In the genomic region with DNA sequence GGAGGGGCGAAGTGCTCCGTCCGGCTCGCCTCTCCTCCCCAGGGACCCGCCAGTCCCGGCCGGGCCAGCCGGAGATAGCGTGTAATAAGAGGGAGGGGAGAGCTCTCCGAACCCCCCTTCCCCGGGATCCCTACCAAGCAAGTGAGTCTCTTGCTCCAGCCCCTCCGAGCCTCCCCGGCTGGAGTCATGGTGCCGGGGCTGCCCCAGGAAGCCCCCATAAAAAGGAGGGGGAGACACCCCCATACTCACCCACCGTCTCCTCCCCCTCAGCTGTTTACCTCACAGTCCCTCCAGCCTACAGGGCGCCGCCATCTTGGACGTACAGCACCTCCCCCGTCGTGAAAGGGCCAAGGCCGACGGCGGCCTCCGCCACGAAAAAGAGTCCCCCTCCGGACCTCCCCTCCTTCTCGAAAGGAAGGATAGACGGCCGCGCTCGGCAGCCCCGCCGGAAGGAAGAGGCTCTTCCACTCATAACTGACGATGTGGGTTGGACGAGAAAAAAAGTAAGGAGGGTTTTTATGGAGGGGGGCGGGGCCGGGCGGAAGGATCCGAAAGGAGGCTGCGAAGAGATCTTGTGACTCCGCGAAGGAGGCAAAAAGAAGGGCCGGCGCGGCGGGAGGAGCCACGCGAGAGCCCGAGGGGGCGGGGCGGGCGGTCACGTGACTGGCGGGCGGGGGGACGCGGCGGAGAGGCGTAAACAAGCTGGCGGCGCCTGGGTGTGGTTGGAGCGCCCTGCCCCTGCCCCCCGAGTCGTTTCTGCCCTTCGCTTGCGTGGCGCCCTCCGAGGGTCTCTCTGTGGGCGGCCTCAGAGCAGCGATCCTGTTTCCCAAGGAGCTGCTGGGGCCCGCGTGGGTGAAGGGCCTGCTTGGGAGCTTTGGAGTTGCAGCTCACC, we compare ENCODE assay signal across 8 cellular contexts. TPM values are rescaled to one million over a fixed set of nuclear protein-coding genes. Genes with fewer than 3 reads are reported as not detected.
A peak's percentile ranks its signal among the peaks of the same experiment; 100 is the strongest.
DNase-seq lines count a peak whose midpoint lies in the region; ATAC-seq and TF ChIP-seq lines count a peak whose summit lies in the region.

A gene (minus strand): TSS at position 323 of the 892 bp plus-strand sequence. CDS start 15,744 bp downstream, outside the sequence.

- CTCF ChIA-PET in activated CD4-positive, alpha-beta memory T cell treated with anti-CD3 and anti-CD28 coated beads for 36 hours (lab: Charles Lee), result interaction anchor here (0.8 to 2.2 kb wide), 7 partner anchors 28 to 200 kb away, joined by 3 to 12 read pairs (median 4); no protein-coding TSS in a partner anchor

- H3K9me3 Mint-ChIP-seq in activated CD4-positive, alpha-beta memory T cell treated with anti-CD3 and anti-CD28 coated beads for 36 hours, result no peaks in the 10 kb centered on the region

- H3K4me1 Mint-ChIP-seq in activated CD4-positive, alpha-beta memory T cell treated with anti-CD3 and anti-CD28 coated beads for 36 hours (ENCODE audit: low read depth), result peaks cover 26% of the 10 kb centered on the region

- POLR2A ChIA-PET in activated CD4-positive, alpha-beta memory T cell treated with anti-CD3 and anti-CD28 coated beads for 36 hours (lab: Charles Lee), result interaction anchor here (0.5 to 1.1 kb wide), 5 partner anchors 86 to 1120 kb away, joined by 3 to 4 read pairs (median 3); a partner anchor contains a TSS

- H3K27me3 ChIP-seq in dorsolateral prefrontal cortex (no peaks in the 10 kb centered on the region), right lobe of liver (no peaks in the 10 kb centered on the region)

- intact Hi-C loops in activated CD4-positive, alpha-beta memory T cell treated with anti-CD3 and anti-CD28 coated beads for 36 hours (cut with micrococcal nuclease), result loop anchor here (1.0 to 10.0 kb wide), 5 partner anchors 66 to 540 kb away; a partner anchor contains a TSS
- intact Hi-C loops in dorsolateral prefrontal cortex (cut with DNase I), result loop anchor here (5.0 kb wide), 2 partner anchors 42 to 67 kb away; a partner anchor contains a TSS
- intact Hi-C loops in right lobe of liver (cut with DNase I), result no loop called here

- DNase-seq in Ammon's horn (ENCODE audit: low spot score), result peak; percentile 92
- peak; percentile 96 for DNase-seq in NCI-H82 (lab: John Stamatoyannopoulos, UW)
- peak; percentile 98 for DNase-seq in activated CD4-positive, alpha-beta memory T cell treated with anti-CD3 and anti-CD28 coated beads for 36 hours
- DNase-seq in dorsolateral prefrontal cortex, result peak; percentile 91 to 97 (median 94)
- DNase-seq in right lobe of liver, result peak; percentile 98
- peak; percentile 97 for DNase-seq in stimulated activated CD4-positive, alpha-beta T cell treated with anti-CD3 and anti-CD28 coated beads, Interleukin-4, amount 100 ng/mL, for 24 hours

- TF ChIP-seq CTCF in dorsolateral prefrontal cortex (IDR thresholded peaks at IDR 0.05 in 54 of 56, conservative IDR thresholded peaks at IDR 0.05 in 2 of 56; ENCODE audit: low read depth in 1 of 56, partially characterized antibody in 56 of 56), result peak in 28 of 56 donors; percentile 4 to 55 (median 21)
- no peak for TF ChIP-seq CTCF in right lobe of liver (IDR thresholded peaks at IDR 0.05)

- H3K4me1 ChIP-seq in right lobe of liver, result peaks cover 0 to 21% (median 6%) of the 10 kb centered on the region in 4 donors

- H3K27ac ChIP-seq in dorsolateral prefrontal cortex, result peak within 1 kb of the TSS; percentile 91 to 100 (median 99)
- H3K27ac ChIP-seq in right lobe of liver, result peak within 1 kb of the TSS; percentile 97 to 99 (median 99)

- ATAC-seq in GM19372 (IDR thresholded peaks at IDR 0.05; ENCODE audit: low read depth, unreplicated experiment), result peak; percentile 76
- ATAC-seq in HG03571 (IDR thresholded peaks at IDR 0.05; ENCODE audit: unreplicated experiment), result peak; percentile 49
- ATAC-seq in right lobe of liver, result peak; percentile 93 to 97 (median 95)

- no peaks in the 10 kb centered on the region for H3K27me3 Mint-ChIP-seq in activated CD4-positive, alpha-beta memory T cell treated with anti-CD3 and anti-CD28 coated beads for 36 hours

- peak; percentile 43 for TF ChIP-seq POLR2A in right lobe of liver (IDR thresholded peaks at IDR 0.05)

- no peaks in the 10 kb centered on the region for H3K36me3 ChIP-seq in right lobe of liver

- H3K4me3 ChIP-seq in dorsolateral prefrontal cortex (peak within 1 kb of the TSS; percentile 73 to 100 (median 99)), right lobe of liver (peak within 1 kb of the TSS; percentile 99 to 100 (median 99))

- H3K4me3 Mint-ChIP-seq in activated CD4-positive, alpha-beta memory T cell treated with anti-CD3 and anti-CD28 coated beads for 36 hours, result peak within 1 kb of the TSS; percentile 84

- no peaks in the 10 kb centered on the region for H3K9me3 ChIP-seq in right lobe of liver

- H3K36me3 Mint-ChIP-seq in activated CD4-positive, alpha-beta memory T cell treated with anti-CD3 and anti-CD28 coated beads for 36 hours, result no peaks in the 10 kb centered on the region

- H3K27ac Mint-ChIP-seq in activated CD4-positive, alpha-beta memory T cell treated with anti-CD3 and anti-CD28 coated beads for 36 hours, result peak within 1 kb of the TSS; percentile 95

- under 1% methylated on average over 24 of the region's 72 CpGs for WGBS in right lobe of liver (ENCODE audit: insufficient coverage, low coverage, low lambda C conversion rate, missing lambda C conversion rate)

RNA-seq across cellular contexts. Expression of the gene that starts here (rescaled TPM):
- 10 to 100 TPM; 19.6 to 23.6 TPM for total RNA-seq in activated CD4-positive, alpha-beta memory T cell treated with anti-CD3 and anti-CD28 coated beads for 36 hours
- total RNA-seq in dorsolateral prefrontal cortex, result 100 to 1,000 TPM in 101 of 120 experiments, 10 to 100 TPM in 19; 80.3 to 138 (median 112) TPM
- 10 to 100 TPM; 14.2 to 22.8 (median 18.3) TPM for total RNA-seq in right lobe of liver

Comparison
In these comparisons a context has a peak if more than half of its experiments do, and no peak if none do; other contexts are left out.
1. Peak in every context shown above with its lines: DNase-seq, ATAC-seq, H3K4me3 ChIP-seq and H3K27ac ChIP-seq.
2. intact Hi-C loops: an anchor here in activated CD4-positive, alpha-beta memory T cell treated with anti-CD3 and anti-CD28 coated beads for 36 hours (1.0 to 10.0 kb wide) and dorsolateral prefrontal cortex (5.0 kb wide); none called in right lobe of liver.